8 cellular contexts compared by ENCODE assay signal in the genomic region with DNA sequence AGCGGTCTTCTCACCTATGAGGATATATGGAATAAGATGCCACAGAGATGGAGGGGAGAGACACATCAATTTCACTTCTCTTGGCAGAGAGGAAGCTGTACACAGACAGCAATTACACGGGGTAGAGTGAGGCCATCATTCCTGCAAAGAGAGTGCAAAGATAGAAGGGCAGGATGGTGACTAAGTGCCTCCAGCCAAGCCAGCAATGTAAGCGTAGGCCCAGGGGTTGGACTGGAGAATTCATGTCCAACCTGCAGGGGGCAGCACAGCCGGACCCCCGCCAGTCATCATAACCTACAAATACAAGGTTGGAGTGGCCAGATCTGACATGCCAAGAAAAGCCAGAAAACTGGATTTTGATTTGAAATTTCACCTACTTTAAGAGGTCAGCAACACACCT. TPM values are rescaled to one million over a fixed set of nuclear protein-coding genes. Genes with fewer than 3 reads are reported as not detected.
A peak's percentile ranks its signal among the peaks of the same experiment; 100 is the strongest.
DNase-seq lines count a peak whose midpoint lies in the region; ATAC-seq, FAIRE-seq and TF ChIP-seq lines count a peak whose summit lies in the region.

No MANE protein-coding gene starts in this region.

- H3K27me3 ChIP-seq in BE2C, result peaks cover 3% of the 10 kb centered on the region; the same call in 1 of the 2 replicates

- TF ChIP-seq CTCF in BE2C (IDR thresholded peaks at IDR 0.05; ENCODE audit: low read depth, low read length), result peak; percentile 79

- no peaks in the 10 kb centered on the region for H3K4me1 ChIP-seq in BE2C

- peak; percentile 47 for DNase-seq in BE2C
- peak; percentile 13 for DNase-seq in GM19239 (ENCODE audit: insufficient read length, low spot score)
- peak; percentile 15 for DNase-seq in left kidney (ENCODE audit: low read depth, low spot score)
- no peak for DNase-seq in T-helper 9 cell
- no peak for DNase-seq in DMS153 treated with DMSO at 0.1 percent for 48 hours (lab: John Stamatoyannopoulos, UW; ENCODE audit: unreplicated experiment)

- H3K36me3 ChIP-seq in BE2C, result no peaks in the 10 kb centered on the region

- ATAC-seq in SK-N-SH treated with all-trans-retinoic acid at 6 μM for 48 hours, result peak; percentile 86
- ATAC-seq in HG03457 (IDR thresholded peaks at IDR 0.05; ENCODE audit: unreplicated experiment), result no peak
- ATAC-seq in HG02981 (IDR thresholded peaks at IDR 0.05; ENCODE audit: unreplicated experiment), result no peak

- no peak overlapping the region for H3K4me3 ChIP-seq in BE2C (ENCODE audit: low read depth, low read length)

- no peaks in the 10 kb centered on the region for H3K9me3 ChIP-seq in BE2C

- FAIRE-seq in GM19239 (lab: Jason Lieb, UNC), result no peak

TF ChIP-seq in SK-N-SH treated with all-trans-retinoic acid at 6 μM for 48 hours, 23 proteins besides CTCF, POLR2A, EP300 and RAD21:
- TF ChIP-seq, protein P1, sequence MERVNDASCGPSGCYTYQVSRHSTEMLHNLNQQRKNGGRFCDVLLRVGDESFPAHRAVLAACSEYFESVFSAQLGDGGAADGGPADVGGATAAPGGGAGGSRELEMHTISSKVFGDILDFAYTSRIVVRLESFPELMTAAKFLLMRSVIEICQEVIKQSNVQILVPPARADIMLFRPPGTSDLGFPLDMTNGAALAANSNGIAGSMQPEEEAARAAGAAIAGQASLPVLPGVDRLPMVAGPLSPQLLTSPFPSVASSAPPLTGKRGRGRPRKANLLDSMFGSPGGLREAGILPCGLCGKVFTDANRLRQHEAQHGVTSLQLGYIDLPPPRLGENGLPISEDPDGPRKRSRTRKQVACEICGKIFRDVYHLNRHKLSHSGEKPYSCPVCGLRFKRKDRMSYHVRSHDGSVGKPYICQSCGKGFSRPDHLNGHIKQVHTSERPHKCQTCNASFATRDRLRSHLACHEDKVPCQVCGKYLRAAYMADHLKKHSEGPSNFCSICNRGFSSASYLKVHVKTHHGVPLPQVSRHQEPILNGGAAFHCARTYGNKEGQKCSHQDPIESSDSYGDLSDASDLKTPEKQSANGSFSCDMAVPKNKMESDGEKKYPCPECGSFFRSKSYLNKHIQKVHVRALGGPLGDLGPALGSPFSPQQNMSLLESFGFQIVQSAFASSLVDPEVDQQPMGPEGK (CRISPR knock-in tag; IDR thresholded peaks at IDR 0.05; ENCODE audit: borderline replicate concordance), result no peak
- TF ChIP-seq, protein P2, sequence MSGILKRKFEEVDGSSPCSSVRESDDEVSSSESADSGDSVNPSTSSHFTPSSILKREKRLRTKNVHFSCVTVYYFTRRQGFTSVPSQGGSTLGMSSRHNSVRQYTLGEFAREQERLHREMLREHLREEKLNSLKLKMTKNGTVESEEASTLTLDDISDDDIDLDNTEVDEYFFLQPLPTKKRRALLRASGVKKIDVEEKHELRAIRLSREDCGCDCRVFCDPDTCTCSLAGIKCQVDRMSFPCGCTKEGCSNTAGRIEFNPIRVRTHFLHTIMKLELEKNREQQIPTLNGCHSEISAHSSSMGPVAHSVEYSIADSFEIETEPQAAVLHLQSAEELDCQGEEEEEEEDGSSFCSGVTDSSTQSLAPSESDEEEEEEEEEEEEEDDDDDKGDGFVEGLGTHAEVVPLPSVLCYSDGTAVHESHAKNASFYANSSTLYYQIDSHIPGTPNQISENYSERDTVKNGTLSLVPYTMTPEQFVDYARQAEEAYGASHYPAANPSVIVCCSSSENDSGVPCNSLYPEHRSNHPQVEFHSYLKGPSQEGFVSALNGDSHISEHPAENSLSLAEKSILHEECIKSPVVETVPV (CRISPR knock-in tag; IDR thresholded peaks at IDR 0.05), result no peak
- TF ChIP-seq, protein P3, sequence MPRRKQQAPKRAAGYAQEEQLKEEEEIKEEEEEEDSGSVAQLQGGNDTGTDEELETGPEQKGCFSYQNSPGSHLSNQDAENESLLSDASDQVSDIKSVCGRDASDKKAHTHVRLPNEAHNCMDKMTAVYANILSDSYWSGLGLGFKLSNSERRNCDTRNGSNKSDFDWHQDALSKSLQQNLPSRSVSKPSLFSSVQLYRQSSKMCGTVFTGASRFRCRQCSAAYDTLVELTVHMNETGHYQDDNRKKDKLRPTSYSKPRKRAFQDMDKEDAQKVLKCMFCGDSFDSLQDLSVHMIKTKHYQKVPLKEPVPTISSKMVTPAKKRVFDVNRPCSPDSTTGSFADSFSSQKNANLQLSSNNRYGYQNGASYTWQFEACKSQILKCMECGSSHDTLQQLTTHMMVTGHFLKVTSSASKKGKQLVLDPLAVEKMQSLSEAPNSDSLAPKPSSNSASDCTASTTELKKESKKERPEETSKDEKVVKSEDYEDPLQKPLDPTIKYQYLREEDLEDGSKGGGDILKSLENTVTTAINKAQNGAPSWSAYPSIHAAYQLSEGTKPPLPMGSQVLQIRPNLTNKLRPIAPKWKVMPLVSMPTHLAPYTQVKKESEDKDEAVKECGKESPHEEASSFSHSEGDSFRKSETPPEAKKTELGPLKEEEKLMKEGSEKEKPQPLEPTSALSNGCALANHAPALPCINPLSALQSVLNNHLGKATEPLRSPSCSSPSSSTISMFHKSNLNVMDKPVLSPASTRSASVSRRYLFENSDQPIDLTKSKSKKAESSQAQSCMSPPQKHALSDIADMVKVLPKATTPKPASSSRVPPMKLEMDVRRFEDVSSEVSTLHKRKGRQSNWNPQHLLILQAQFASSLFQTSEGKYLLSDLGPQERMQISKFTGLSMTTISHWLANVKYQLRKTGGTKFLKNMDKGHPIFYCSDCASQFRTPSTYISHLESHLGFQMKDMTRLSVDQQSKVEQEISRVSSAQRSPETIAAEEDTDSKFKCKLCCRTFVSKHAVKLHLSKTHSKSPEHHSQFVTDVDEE (CRISPR knock-in tag; IDR thresholded peaks at IDR 0.05), result no peak
- no peak for TF ChIP-seq TCF4 (CRISPR knock-in tag; IDR thresholded peaks at IDR 0.05; ENCODE audit: borderline replicate concordance)

RNA-seq across cellular contexts. Expression of a gene that starts 56.3 kb away (rescaled TPM):
- 0.36 TPM for polyA plus RNA-seq in BE2C (2012; ENCODE audit: insufficient read depth, insufficient read length, low read depth)

Comparison
In these comparisons a context has a peak if more than half of its experiments do, and no peak if none do; other contexts are left out.
1. DNase-seq: peak in BE2C (single experiment), GM19239 (single experiment) and left kidney (single experiment); none in T-helper 9 cell (single experiment) and DMS153 treated with DMSO at 0.1 percent for 48 hours (single experiment).